In the genomic region with DNA sequence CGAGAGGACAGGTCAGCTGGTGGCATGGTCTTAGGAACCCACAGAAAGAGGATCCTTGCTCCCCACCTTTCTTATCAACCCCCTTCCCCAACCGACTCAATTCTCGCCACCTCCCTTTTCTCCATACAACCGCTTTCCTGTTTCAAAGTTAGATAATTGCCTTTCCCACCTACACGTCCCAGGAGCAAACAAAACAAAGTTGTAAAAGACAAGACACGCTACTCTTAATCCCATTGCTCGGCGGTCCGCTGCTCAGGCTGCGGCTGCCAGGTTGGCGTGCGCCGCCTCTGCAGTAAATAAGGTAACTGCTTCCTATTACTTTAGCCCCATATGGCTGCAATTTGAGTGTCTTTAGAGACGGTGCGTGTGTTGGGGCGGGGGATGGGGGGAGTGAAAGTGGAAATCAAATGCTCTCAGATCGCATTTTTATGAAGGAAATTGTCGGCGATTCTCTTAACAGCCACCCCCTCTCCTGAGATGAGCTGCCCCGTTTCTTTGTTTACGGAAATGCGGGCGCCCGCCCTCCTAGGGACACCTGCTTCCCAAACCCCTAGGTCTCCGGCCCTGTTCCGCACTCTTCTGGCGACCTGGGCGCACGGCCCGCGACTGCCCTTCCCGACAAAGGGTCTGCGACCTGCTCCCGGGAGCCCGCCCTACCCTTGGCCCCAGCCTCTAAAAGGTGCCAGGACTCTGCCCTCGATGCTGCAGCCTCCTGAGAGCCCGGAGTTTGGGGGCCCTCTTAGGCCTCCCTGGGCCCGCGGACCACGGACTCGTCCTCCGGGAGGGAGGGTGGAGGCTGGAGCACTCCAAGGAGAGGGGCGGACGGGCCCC, we compare ENCODE assay signal across 8 cellular contexts. TPM values are rescaled to one million over a fixed set of nuclear protein-coding genes. Genes with fewer than 3 reads are reported as not detected.
DNase-seq lines count a peak whose midpoint lies in the region; ATAC-seq lines count a peak whose summit lies in the region.

No MANE protein-coding gene starts in this region.

- H3K4me3 Mint-ChIP-seq in activated CD4-positive, alpha-beta T cell treated with anti-CD3 and anti-CD28 coated beads for 36 hours = peak overlapping the region; percentile 39
- peak overlapping the region; percentile 81 for H3K4me3 Mint-ChIP-seq in activated T-helper 1 cell treated with anti-CD3 and anti-CD28 coated beads, Interleukin-12 subunit alpha, Interleukin-12 subunit beta, Interleukin-2, Interleukin-4 antibody, amounts not matched to agents 30 ng/mL and 10 ng/mL and 1 ng/mL, durations not matched to agents 14 hours and 24 hours and 36 hours

- peaks cover 49% of the 10 kb centered on the region for H3K4me1 Mint-ChIP-seq in activated CD4-positive, alpha-beta T cell treated with anti-CD3 and anti-CD28 coated beads for 36 hours
- H3K4me1 Mint-ChIP-seq in activated T-helper 1 cell treated with anti-CD3 and anti-CD28 coated beads, Interleukin-12 subunit alpha, Interleukin-12 subunit beta, Interleukin-2, Interleukin-4 antibody, amounts not matched to agents 30 ng/mL and 10 ng/mL and 1 ng/mL, durations not matched to agents 14 hours and 24 hours and 36 hours (ENCODE audit: low read depth) = peaks cover 37% of the 10 kb centered on the region

- peak; percentile 8 for ATAC-seq in activated CD4-positive, alpha-beta T cell treated with anti-CD3 and anti-CD28 coated beads for 36 hours
- peak; percentile 14 for ATAC-seq in left colon
- no peak for ATAC-seq in GM19467 (IDR thresholded peaks at IDR 0.05; ENCODE audit: unreplicated experiment)
- no peak for ATAC-seq in HG03135 (IDR thresholded peaks at IDR 0.05; ENCODE audit: unreplicated experiment)

- no peak overlapping the region for H3K27ac Mint-ChIP-seq in activated CD4-positive, alpha-beta T cell treated with anti-CD3 and anti-CD28 coated beads for 36 hours
- H3K27ac Mint-ChIP-seq in activated T-helper 1 cell treated with anti-CD3 and anti-CD28 coated beads, Interleukin-12 subunit alpha, Interleukin-12 subunit beta, Interleukin-2, Interleukin-4 antibody, amounts not matched to agents 30 ng/mL and 10 ng/mL and 1 ng/mL, durations not matched to agents 14 hours and 24 hours and 36 hours = peak overlapping the region; percentile 95

- peaks cover 47% of the 10 kb centered on the region for H3K27me3 Mint-ChIP-seq in activated CD4-positive, alpha-beta T cell treated with anti-CD3 and anti-CD28 coated beads for 36 hours
- H3K27me3 Mint-ChIP-seq in activated T-helper 1 cell treated with anti-CD3 and anti-CD28 coated beads, Interleukin-12 subunit alpha, Interleukin-12 subunit beta, Interleukin-2, Interleukin-4 antibody, amounts not matched to agents 30 ng/mL and 10 ng/mL and 1 ng/mL, durations not matched to agents 14 hours and 24 hours and 36 hours (ENCODE audit: insufficient read depth) = peaks cover 54% of the 10 kb centered on the region

- peak; percentile 82 for DNase-seq in activated CD4-positive, alpha-beta T cell treated with anti-CD3 and anti-CD28 coated beads for 36 hours
- DNase-seq in activated CD4-positive, alpha-beta T cell treated with anti-CD3 and anti-CD28 coated beads for 1 hour = no peak
- DNase-seq in NCI-H1930 (lab: John Stamatoyannopoulos, UW) (peak; percentile 42 to 56), left colon (peak in 1 of 2 donors; percentile 71), medulla oblongata (ENCODE audit: extremely low spot score) (no peak)
- DNase-seq in activated T-helper 1 cell treated with anti-CD3 and anti-CD28 coated beads, Interleukin-12 subunit alpha, Interleukin-12 subunit beta, Interleukin-2, Interleukin-4 antibody, amounts not matched to agents 30 ng/mL and 10 ng/mL and 1 ng/mL, durations not matched to agents 14 hours and 24 hours and 36 hours (ENCODE audit: low spot score) = no peak

- POLR2A ChIA-PET in activated CD4-positive, alpha-beta T cell treated with anti-CD3 and anti-CD28 coated beads for 36 hours (lab: Charles Lee) = no interaction called here

- H3K36me3 Mint-ChIP-seq in activated CD4-positive, alpha-beta T cell treated with anti-CD3 and anti-CD28 coated beads for 36 hours (ENCODE audit: low read depth) = no peaks in the 10 kb centered on the region
- peaks cover 12% of the 10 kb centered on the region for H3K36me3 Mint-ChIP-seq in activated T-helper 1 cell treated with anti-CD3 and anti-CD28 coated beads, Interleukin-12 subunit alpha, Interleukin-12 subunit beta, Interleukin-2, Interleukin-4 antibody, amounts not matched to agents 30 ng/mL and 10 ng/mL and 1 ng/mL, durations not matched to agents 14 hours and 24 hours and 36 hours (ENCODE audit: low read depth)

- peaks cover 1% of the 10 kb centered on the region for H3K9me3 Mint-ChIP-seq in activated CD4-positive, alpha-beta T cell treated with anti-CD3 and anti-CD28 coated beads for 36 hours (ENCODE audit: low read depth)
- H3K9me3 Mint-ChIP-seq in activated T-helper 1 cell treated with anti-CD3 and anti-CD28 coated beads, Interleukin-12 subunit alpha, Interleukin-12 subunit beta, Interleukin-2, Interleukin-4 antibody, amounts not matched to agents 30 ng/mL and 10 ng/mL and 1 ng/mL, durations not matched to agents 14 hours and 24 hours and 36 hours = peaks cover 4% of the 10 kb centered on the region

- CTCF ChIA-PET in activated CD4-positive, alpha-beta T cell treated with anti-CD3 and anti-CD28 coated beads for 36 hours (lab: Charles Lee) = interaction anchor here (0.8 to 1.8 kb wide), 3 partner anchors 11 to 36 kb away, joined by 3 to 5 read pairs (median 4); no protein-coding TSS in a partner anchor

- intact Hi-C loops in activated CD4-positive, alpha-beta T cell treated with anti-CD3 and anti-CD28 coated beads for 36 hours (cut with DNase I, micrococcal nuclease) = loop anchor here in 1 of 2 experiments (10.0 kb wide), 1 partner anchor 1594 kb away; a partner anchor contains a TSS
- intact Hi-C loops in activated T-helper 1 cell treated with anti-CD3 and anti-CD28 coated beads, Interleukin-12 subunit alpha, Interleukin-12 subunit beta, Interleukin-2, Interleukin-4 antibody, amounts not matched to agents 30 ng/mL and 10 ng/mL and 1 ng/mL, durations not matched to agents 14 hours and 24 hours and 36 hours (cut with micrococcal nuclease) = loop anchor here (5.0 kb wide), 1 partner anchor 1597 kb away; a partner anchor contains a TSS
- intact Hi-C loops in left colon (cut with DNase I, micrococcal nuclease) = loop anchor here in 1 of 2 donors (5.0 kb wide), 1 partner anchor 37 kb away; a partner anchor contains a TSS

RNA-seq across cellular contexts. Expression of a gene that starts 3.7 kb away (rescaled TPM):
- total RNA-seq in activated CD4-positive, alpha-beta T cell treated with anti-CD3 and anti-CD28 coated beads for 36 hours = 1 to 10 TPM; 4.7 to 6.0 TPM
- total RNA-seq in activated T-helper 1 cell treated with anti-CD3 and anti-CD28 coated beads, Interleukin-12 subunit alpha, Interleukin-12 subunit beta, Interleukin-2, Interleukin-4 antibody, amounts not matched to agents 30 ng/mL and 10 ng/mL and 1 ng/mL, durations not matched to agents 14 hours and 24 hours and 36 hours = 6.2 and 6.6 TPM in 2 replicates
- 1 to 10 TPM; 4.0 to 6.5 TPM for total RNA-seq in left colon

RNA-seq across cellular contexts. Expression of a gene that starts 22.6 kb away (rescaled TPM):
- 1 to 10 TPM; 4.2 to 4.3 TPM for total RNA-seq in activated CD4-positive, alpha-beta T cell treated with anti-CD3 and anti-CD28 coated beads for 36 hours
- total RNA-seq in activated T-helper 1 cell treated with anti-CD3 and anti-CD28 coated beads, Interleukin-12 subunit alpha, Interleukin-12 subunit beta, Interleukin-2, Interleukin-4 antibody, amounts not matched to agents 30 ng/mL and 10 ng/mL and 1 ng/mL, durations not matched to agents 14 hours and 24 hours and 36 hours = 4.7 and 5.1 TPM in 2 replicates
- total RNA-seq in left colon = under 1 TPM; 0.49 to 0.78 TPM

RNA-seq across cellular contexts. Expression of a gene that starts 38.7 kb away (rescaled TPM):
- total RNA-seq in activated CD4-positive, alpha-beta T cell treated with anti-CD3 and anti-CD28 coated beads for 36 hours = 10 to 100 TPM; 14.9 to 18.5 TPM
- total RNA-seq in activated T-helper 1 cell treated with anti-CD3 and anti-CD28 coated beads, Interleukin-12 subunit alpha, Interleukin-12 subunit beta, Interleukin-2, Interleukin-4 antibody, amounts not matched to agents 30 ng/mL and 10 ng/mL and 1 ng/mL, durations not matched to agents 14 hours and 24 hours and 36 hours = 22.4 and 23.8 TPM in 2 replicates
- 10 to 100 TPM; 12.1 to 14.5 TPM for total RNA-seq in left colon

Comparison
In these comparisons a context has a peak if more than half of its experiments do, and no peak if none do; other contexts are left out.
1. DNase-seq: peak in activated CD4-positive, alpha-beta T cell treated with anti-CD3 and anti-CD28 coated beads for 36 hours (single experiment) and NCI-H1930 (2 of 2); none in activated CD4-positive, alpha-beta T cell treated with anti-CD3 and anti-CD28 coated beads for 1 hour (single experiment), activated T-helper 1 cell treated with anti-CD3 and anti-CD28 coated beads, Interleukin-12 subunit alpha, Interleukin-12 subunit beta, Interleukin-2, Interleukin-4 antibody, amounts not matched to agents 30 ng/mL and 10 ng/mL and 1 ng/mL, durations not matched to agents 14 hours and 24 hours and 36 hours (single experiment) and medulla oblongata (single experiment).
2. ATAC-seq: peak in activated CD4-positive, alpha-beta T cell treated with anti-CD3 and anti-CD28 coated beads for 36 hours (single experiment) and left colon (single experiment); none in GM19467 (single experiment) and HG03135 (single experiment).